Comparison of ENCODE assay signal across 25 cellular contexts in the genomic region with DNA sequence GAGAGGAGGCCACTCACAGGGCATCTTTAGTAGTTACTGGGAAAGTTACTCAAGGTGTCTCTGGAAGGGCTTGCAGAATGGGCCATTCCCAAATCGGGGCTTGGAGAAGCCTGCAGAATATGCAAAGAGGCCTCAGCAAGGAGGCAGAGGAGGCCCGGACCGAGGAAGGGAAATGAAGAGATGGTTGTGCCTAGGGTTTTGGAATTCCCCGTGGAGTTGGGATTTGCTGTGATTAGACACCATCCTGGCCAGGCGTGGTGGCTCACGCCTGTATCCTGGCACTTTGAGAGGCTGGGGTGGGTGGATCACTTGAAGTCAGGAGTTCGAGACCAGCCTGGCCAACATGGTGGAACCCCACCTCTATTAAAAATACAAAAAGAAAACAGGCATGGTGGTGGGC.
"Had no signal": no experiment of that assay in that cellular context is flagged by ENCODE, and none has a peak within 500 bp of the region (broad histone marks: within the 10 kb centered on the region; RNA-seq: fewer than 3 reads in every experiment).

No MANE protein-coding gene starts in this region.

- H3K9me3 ChIP-seq: esophagus muscularis mucosa, gastroesophageal sphincter, heart left ventricle, lower lobe of right lung, right lobe of liver, stomach, testis, tibial artery had no signal

- ATAC-seq: foreskin keratinocyte; gastroesophageal sphincter; heart left ventricle; left colon; left ventricle myocardium superior; lower lobe of right lung; naive thymus-derived CD4-positive, alpha-beta T cell; right lobe of liver; stimulated activated effector memory CD8-positive, alpha-beta T cell treated with anti-CD3 and anti-CD28 coated beads, Interleukin-12 subunit alpha, Interleukin-12 subunit beta, amount 100 ng/mL, for 72 hours had no signal

- H3K4me3 ChIP-seq: coronary artery, esophagus muscularis mucosa, gastroesophageal sphincter, heart left ventricle, hepatocyte, lower lobe of right lung, neural progenitor cell, right lobe of liver, smooth muscle cell, stomach, testis, tibial artery had no signal

- H3K27ac ChIP-seq: coronary artery, esophagus muscularis mucosa, foreskin keratinocyte, gastroesophageal sphincter, heart left ventricle, hepatocyte, lower lobe of right lung, neural progenitor cell, parathyroid adenoma, right lobe of liver, stomach, testis, tibial artery had no signal

- DNase-seq: dermis blood vessel endothelial cell; effector memory CD4-positive, alpha-beta T cell; foreskin keratinocyte; heart left ventricle; kidney glomerular epithelial cell; left ventricle myocardium superior; lower lobe of right lung; midbrain; naive thymus-derived CD4-positive, alpha-beta T cell; stimulated activated CD4-positive, alpha-beta T cell treated with anti-CD3 and anti-CD28 coated beads, Interleukin-2, amount 100 ng/mL, for 24 hours; stimulated activated CD4-positive, alpha-beta T cell treated with anti-CD3 and anti-CD28 coated beads, Interleukin-4, amount 100 ng/mL, for 24 hours; stimulated activated naive CD4-positive, alpha-beta T cell treated with Interleukin-2 at 50 U/mL for 16 hours; stomach; testis had no signal

- H3K36me3 ChIP-seq: esophagus muscularis mucosa, gastroesophageal sphincter, heart left ventricle, lower lobe of right lung, neural progenitor cell, right lobe of liver, stomach, tibial artery had no signal

- H3K4me1 ChIP-seq: foreskin keratinocyte, heart left ventricle, neural progenitor cell, parathyroid adenoma, right lobe of liver, testis, tibial artery had no signal

- H3K27me3 ChIP-seq: esophagus muscularis mucosa, foreskin keratinocyte, gastroesophageal sphincter, hepatocyte, neural progenitor cell, right lobe of liver, testis had no signal
